9 cellular contexts compared by ENCODE assay signal in genomic region chr14:73739899-73740685, GRCh38. TPM values are rescaled to one million over a fixed set of nuclear protein-coding genes. Genes with fewer than 3 reads are reported as not detected.
DNase-seq lines count a peak whose midpoint lies in the region; ATAC-seq and TF ChIP-seq lines count a peak whose summit lies in the region.
"Had no signal": no experiment of that assay in that cellular context is flagged by ENCODE, and none has a peak within 500 bp of the region (broad histone marks: within the 10 kb centered on the region; RNA-seq: fewer than 3 reads in every experiment).

No MANE protein-coding gene starts in this region.

- peaks cover 13 to 31% of the 10 kb centered on the region in 2 donors for H3K36me3 Mint-ChIP-seq in CD4-positive, alpha-beta memory T cell
- peaks cover 22% of the 10 kb centered on the region for H3K36me3 Mint-ChIP-seq in activated CD4-positive, alpha-beta memory T cell treated with anti-CD3 and anti-CD28 coated beads for 36 hours

- ATAC-seq in heart right ventricle (no peak), GM18502 (IDR thresholded peaks at IDR 0.05; ENCODE audit: poor library complexity, unreplicated experiment) (no peak)

- no peaks in the 10 kb centered on the region for H3K9me3 ChIP-seq in CD4-positive, alpha-beta memory T cell (ENCODE audit: control insufficient read depth in 1 of 2, low read length in 2 of 2)
- no peaks in the 10 kb centered on the region for H3K9me3 ChIP-seq in heart right ventricle

- peak overlapping the region; percentile 70 to 98 (median 86) for H3K27ac Mint-ChIP-seq in CD4-positive, alpha-beta memory T cell
- H3K27ac Mint-ChIP-seq in activated CD4-positive, alpha-beta memory T cell treated with anti-CD3 and anti-CD28 coated beads for 36 hours = peak overlapping the region; percentile 18

- peaks cover 63% of the 10 kb centered on the region for H3K4me1 ChIP-seq in CD4-positive, alpha-beta memory T cell (ENCODE audit: insufficient read depth, low read length)
- H3K4me1 ChIP-seq in heart right ventricle (peaks cover 61 to 72% (median 67%) of the 10 kb centered on the region in 9 donors), rectal smooth muscle tissue (ENCODE audit: control insufficient read depth, insufficient read depth, low read length) (peaks cover 53% of the 10 kb centered on the region)

- H3K4me3 ChIP-seq in CD4-positive, alpha-beta memory T cell (ENCODE audit: low read length in 2 of 2) = no peak overlapping the region
- peak overlapping the region in 2 of 10 donors; percentile 27 to 37 for H3K4me3 ChIP-seq in heart right ventricle
- H3K4me3 ChIP-seq in rectal smooth muscle tissue (ENCODE audit: low read length) = peak overlapping the region; percentile 14

- peak in 1 of 5 donors; percentile 37 for DNase-seq in CD4-positive, alpha-beta memory T cell
- DNase-seq in activated CD4-positive, alpha-beta memory T cell treated with anti-CD3 and anti-CD28 coated beads for 36 hours = no peak
- no peak for DNase-seq in heart right ventricle
- no peak for DNase-seq in HK-2 (ENCODE audit: unreplicated experiment)
- DNase-seq in GF-D8 (lab: John Stamatoyannopoulos, UW) = no peak
- no peak for DNase-seq in hepatic stellate cell (ENCODE audit: low spot score)
- DNase-seq: NCI-H526 treated with DMSO at 0.1 percent for 48 hours had no signal

- TF ChIP-seq CTCF in heart right ventricle (IDR thresholded peaks at IDR 0.05) = no peak

- H3K36me3 ChIP-seq in CD4-positive, alpha-beta memory T cell (ENCODE audit: insufficient read depth, low read length) = peaks cover 31% of the 10 kb centered on the region
- H3K36me3 ChIP-seq in heart right ventricle (peaks cover 0 to 50% (median 42%) of the 10 kb centered on the region in 9 donors), rectal smooth muscle tissue (ENCODE audit: control insufficient read depth, insufficient read depth, low read length) (peaks cover 19% of the 10 kb centered on the region)

- WGBS in heart right ventricle, 2 donors = 43 to 57% methylated on average over 12 of the region's 12 CpGs

- H3K9ac ChIP-seq in rectal smooth muscle tissue (ENCODE audit: low read length) = peak overlapping the region; percentile 59

- peak overlapping the region; percentile 66 for H3K27ac ChIP-seq in CD4-positive, alpha-beta memory T cell (ENCODE audit: low read depth, low read length)
- peak overlapping the region; percentile 26 to 89 (median 85) for H3K27ac ChIP-seq in heart right ventricle
- peak overlapping the region; percentile 79 for H3K27ac ChIP-seq in rectal smooth muscle tissue (ENCODE audit: low read depth, low read length)

- CTCF ChIA-PET in CD4-positive, alpha-beta memory T cell (lab: Charles Lee; ENCODE audit: partially characterized antibody) = interaction anchor here (1.8 to 11.0 kb wide), 7 partner anchors 9 to 86 kb away, joined by 9 to 121 read pairs (median 20); a partner anchor contains a TSS
- CTCF ChIA-PET in activated CD4-positive, alpha-beta memory T cell treated with anti-CD3 and anti-CD28 coated beads for 36 hours (lab: Charles Lee) = interaction anchor here (1.3 to 6.8 kb wide), 2 partner anchors 12 to 18 kb away, joined by 3 to 63 read pairs; no protein-coding TSS in a partner anchor

- POLR2A ChIA-PET in CD4-positive, alpha-beta memory T cell (lab: Charles Lee; ENCODE audit: partially characterized antibody) = interaction anchor here (1.1 to 10.9 kb wide), 6 partner anchors 16 to 128 kb away, joined by 3 to 421 read pairs (median 4); partner anchors contain the start of genes ACOT6 and PTGR2
- POLR2A ChIA-PET in activated CD4-positive, alpha-beta memory T cell treated with anti-CD3 and anti-CD28 coated beads for 36 hours (lab: Charles Lee) = interaction anchor here (3.4 to 5.9 kb wide), 2 partner anchors 15 to 46 kb away, joined by 16 to 50 read pairs; no protein-coding TSS in a partner anchor

- intact Hi-C loops in CD4-positive, alpha-beta memory T cell (cut with micrococcal nuclease) = no loop called here
- intact Hi-C loops in activated CD4-positive, alpha-beta memory T cell treated with anti-CD3 and anti-CD28 coated beads for 36 hours (cut with micrococcal nuclease) = loop anchor here (5.0 kb wide), 1 partner anchor 87 kb away; no protein-coding TSS in a partner anchor
- intact Hi-C loops in heart right ventricle (cut with DNase I) = loop anchor here in 4 of 10 donors (2.0 to 10.0 kb wide), 3 partner anchors 15 to 82 kb away; no protein-coding TSS in a partner anchor

- peaks cover 41 to 60% (median 52%) of the 10 kb centered on the region in 4 donors for H3K4me1 Mint-ChIP-seq in CD4-positive, alpha-beta memory T cell
- peaks cover 54% of the 10 kb centered on the region for H3K4me1 Mint-ChIP-seq in activated CD4-positive, alpha-beta memory T cell treated with anti-CD3 and anti-CD28 coated beads for 36 hours (ENCODE audit: low read depth)

- no peaks in the 10 kb centered on the region for H3K27me3 Mint-ChIP-seq in CD4-positive, alpha-beta memory T cell
- H3K27me3 Mint-ChIP-seq in activated CD4-positive, alpha-beta memory T cell treated with anti-CD3 and anti-CD28 coated beads for 36 hours = no peaks in the 10 kb centered on the region

- no peaks in the 10 kb centered on the region for H3K9me3 Mint-ChIP-seq in CD4-positive, alpha-beta memory T cell
- H3K9me3 Mint-ChIP-seq in activated CD4-positive, alpha-beta memory T cell treated with anti-CD3 and anti-CD28 coated beads for 36 hours = no peaks in the 10 kb centered on the region

- no peaks in the 10 kb centered on the region for H3K27me3 ChIP-seq in CD4-positive, alpha-beta memory T cell (ENCODE audit: insufficient read depth, low read length)
- H3K27me3 ChIP-seq in heart right ventricle (no peaks in the 10 kb centered on the region), rectal smooth muscle tissue (ENCODE audit: control insufficient read depth, insufficient read depth, low read length) (no peaks in the 10 kb centered on the region)

- peak overlapping the region in 5 of 8 donors; percentile 6 to 89 (median 59) for H3K4me3 Mint-ChIP-seq in CD4-positive, alpha-beta memory T cell
- H3K4me3 Mint-ChIP-seq in activated CD4-positive, alpha-beta memory T cell treated with anti-CD3 and anti-CD28 coated beads for 36 hours = no peak overlapping the region

RNA-seq across cellular contexts. Expression of gene PNMA1, which starts 25.9 kb away (rescaled TPM):
- 10 to 100 TPM; 53.3 to 59.3 TPM for total RNA-seq in CD4-positive, alpha-beta memory T cell
- polyA plus RNA-seq in CD4-positive, alpha-beta memory T cell = 10 to 100 TPM; 47.8 to 56.3 TPM
- 10 to 100 TPM; 28.2 to 28.3 TPM for total RNA-seq in activated CD4-positive, alpha-beta memory T cell treated with anti-CD3 and anti-CD28 coated beads for 36 hours
- total RNA-seq in heart right ventricle = 10 to 100 TPM; 13.9 to 30.8 (median 23.6) TPM
- 10 to 100 TPM in 1 of 2 donors, 1 to 10 TPM in 1; 6.6 to 15.7 TPM for polyA plus RNA-seq in heart right ventricle
